Comparison of ENCODE assay signal across 10 cellular contexts in genomic region chr4:111136438-111136837, GRCh38.
DNase-seq lines count a peak whose midpoint lies in the region; ATAC-seq and TF ChIP-seq lines count a peak whose summit lies in the region.
"Had no signal": no experiment of that assay in that cellular context is flagged by ENCODE, and none has a peak within 500 bp of the region (broad histone marks: within the 10 kb centered on the region; RNA-seq: fewer than 3 reads in every experiment).

No MANE protein-coding gene starts in this region.

- intact Hi-C loops in A673 (cut with micrococcal nuclease; ENCODE audit: unreplicated experiment), result loop anchor here (1.0 to 10.0 kb wide), 2 partner anchors 495 to 718 kb away; no protein-coding TSS in a partner anchor
- intact Hi-C loops in lower leg skin (cut with DNase I; ENCODE audit: low total_unique reads), result no loop called here

- no peaks in the 10 kb centered on the region for H3K36me3 Mint-ChIP-seq in stimulated activated memory B cell treated with anti-CD40 and anti-IgM and Interleukin-4, amounts not matched to agents 10 μg/mL and 1 μg/mL and 100 μg/mL, for 72 hours

- no peaks in the 10 kb centered on the region for H3F3A ChIP-seq in GM23248 (ENCODE audit: insufficient read depth)

- no peak overlapping the region for H3K27ac Mint-ChIP-seq in stimulated activated naive CD8-positive, alpha-beta T cell treated with anti-CD3 and anti-CD28 coated beads, Interleukin-15, amount 100 ng/mL, for 72 hours
- H3K27ac Mint-ChIP-seq in stimulated activated memory B cell treated with anti-CD40 and anti-IgM and Interleukin-4, amounts not matched to agents 10 μg/mL and 1 μg/mL and 100 μg/mL, for 72 hours, result no peak overlapping the region

- H3K27ac ChIP-seq in A673 (ENCODE audit: low read depth, low read length, poor library complexity, severe bottlenecking) (no peak overlapping the region), GM23248 (no peak overlapping the region), SJCRH30 (no peak overlapping the region)
- H3K27ac ChIP-seq: C4-2B had no signal

- H3K27me3 Mint-ChIP-seq in stimulated activated naive CD8-positive, alpha-beta T cell treated with anti-CD3 and anti-CD28 coated beads, Interleukin-15, amount 100 ng/mL, for 72 hours, result no peaks in the 10 kb centered on the region
- no peaks in the 10 kb centered on the region for H3K27me3 Mint-ChIP-seq in stimulated activated memory B cell treated with anti-CD40 and anti-IgM and Interleukin-4, amounts not matched to agents 10 μg/mL and 1 μg/mL and 100 μg/mL, for 72 hours

- POLR2A ChIA-PET in A673 (lab: Charles Lee; ENCODE audit: low non-redundant PET), result no interaction called here

- CTCF ChIA-PET in A673 (lab: Charles Lee), result interaction anchor here (0.6 to 2.0 kb wide), 3 partner anchors 182 to 718 kb away, joined by 3 to 14 read pairs (median 4); no protein-coding TSS in a partner anchor

- 0 out of 2 replicates have a peak overlapping the region, but pooled peaks have one; percentile 25 for H2AFZ ChIP-seq in GM23248

- H3K36me3 ChIP-seq in A673 (ENCODE audit: insufficient read depth, low read length, poor library complexity, severe bottlenecking), result no peaks in the 10 kb centered on the region
- H3K36me3 ChIP-seq in GM23248 (ENCODE audit: low read depth), result no peaks in the 10 kb centered on the region
- H3K36me3 ChIP-seq in SJCRH30, result no peaks in the 10 kb centered on the region

- TF ChIP-seq CTCF in A673 (conservative IDR thresholded peaks at IDR 0.05; ENCODE audit: low read depth, low read length), result peak; percentile 45
- TF ChIP-seq CTCF in fibroblast of the aortic adventitia (IDR thresholded peaks at IDR 0.05; ENCODE audit: insufficient read depth, low read length), result peak; percentile 44
- TF ChIP-seq CTCF in lower leg skin (IDR thresholded peaks at IDR 0.05), result no peak

- no peak overlapping the region for H3K4me3 Mint-ChIP-seq in stimulated activated naive CD8-positive, alpha-beta T cell treated with anti-CD3 and anti-CD28 coated beads, Interleukin-15, amount 100 ng/mL, for 72 hours
- no peak overlapping the region for H3K4me3 Mint-ChIP-seq in stimulated activated memory B cell treated with anti-CD40 and anti-IgM and Interleukin-4, amounts not matched to agents 10 μg/mL and 1 μg/mL and 100 μg/mL, for 72 hours

- H3K4me2 ChIP-seq in GM23248 (ENCODE audit: unreplicated experiment), result no peak overlapping the region

- H3K4me1 ChIP-seq in A673 (ENCODE audit: insufficient read depth, low read length, poor library complexity, severe bottlenecking) (no peaks in the 10 kb centered on the region), GM23248 (ENCODE audit: insufficient read depth) (no peaks in the 10 kb centered on the region), SJCRH30 (no peaks in the 10 kb centered on the region)

- DNase-seq in A673 (ENCODE audit: low spot score), result peak; percentile 45
- peak; percentile 57 for DNase-seq in GM23248
- peak; percentile 13 to 44 for DNase-seq in SJCRH30
- peak; percentile 72 for DNase-seq in fibroblast of the aortic adventitia (ENCODE audit: low read depth)
- DNase-seq in stimulated activated naive CD8-positive, alpha-beta T cell treated with anti-CD3 and anti-CD28 coated beads, Interleukin-15, amount 100 ng/mL, for 72 hours, result no peak
- no peak for DNase-seq in lower leg skin (ENCODE audit: low spot score in 2 of 2)
- DNase-seq: activated T-cell treated with anti-CD3 and anti-CD28 coated beads, Interleukin-2, amount 50 U/mL, for 48 hours had no signal

- no peaks in the 10 kb centered on the region for H3K9me2 ChIP-seq in GM23248 (ENCODE audit: insufficient read depth)

- H3K4me1 Mint-ChIP-seq in stimulated activated naive CD8-positive, alpha-beta T cell treated with anti-CD3 and anti-CD28 coated beads, Interleukin-15, amount 100 ng/mL, for 72 hours, result no peaks in the 10 kb centered on the region
- H3K4me1 Mint-ChIP-seq in stimulated activated memory B cell treated with anti-CD40 and anti-IgM and Interleukin-4, amounts not matched to agents 10 μg/mL and 1 μg/mL and 100 μg/mL, for 72 hours, result no peaks in the 10 kb centered on the region

- H3K79me2 ChIP-seq in GM23248 (ENCODE audit: insufficient read depth), result no peaks in the 10 kb centered on the region

- no TSS peak for BruUV-seq in A673 (replicated peaks; lab: Mats Ljungman, UMichigan)

- no peak overlapping the region for H3K4me3 ChIP-seq in A673 (ENCODE audit: low read depth, low read length, poor library complexity, severe bottlenecking)
- no peak overlapping the region for H3K4me3 ChIP-seq in GM23248
- H3K4me3 ChIP-seq in SJCRH30, result no peak overlapping the region
- H3K4me3 ChIP-seq in fibroblast of the aortic adventitia (ENCODE audit: low read depth, low read length), result no peak overlapping the region
- H3K4me3 ChIP-seq in lower leg skin (ENCODE audit: low read depth, poor library complexity, severe bottlenecking), result no peak overlapping the region

- H4K20me1 ChIP-seq in GM23248 (ENCODE audit: insufficient read depth), result no peaks in the 10 kb centered on the region

- in situ Hi-C loops in GM23248 (cut with MboI), result loop anchor here (25.0 kb wide), 1 partner anchor 476 kb away; no protein-coding TSS in a partner anchor

- ATAC-seq in GM19463 (IDR thresholded peaks at IDR 0.05; ENCODE audit: unreplicated experiment), result no peak
- ATAC-seq in stimulated activated naive CD8-positive, alpha-beta T cell treated with anti-CD3 and anti-CD28 coated beads, Interleukin-15, amount 100 ng/mL, for 72 hours, result no peak
- no peak for ATAC-seq in stimulated activated memory B cell treated with anti-CD40 and anti-IgM and Interleukin-4, amounts not matched to agents 10 μg/mL and 1 μg/mL and 100 μg/mL, for 72 hours

- H3K9me3 Mint-ChIP-seq in stimulated activated naive CD8-positive, alpha-beta T cell treated with anti-CD3 and anti-CD28 coated beads, Interleukin-15, amount 100 ng/mL, for 72 hours, result peaks cover 0 to 9% of the 10 kb centered on the region in 2 donors
- no peaks in the 10 kb centered on the region for H3K9me3 Mint-ChIP-seq in stimulated activated memory B cell treated with anti-CD40 and anti-IgM and Interleukin-4, amounts not matched to agents 10 μg/mL and 1 μg/mL and 100 μg/mL, for 72 hours

- TF ChIP-seq POLR2A in lower leg skin (IDR thresholded peaks at IDR 0.05), result no peak

- H3K27me3 ChIP-seq in A673 (replicated peaks; ENCODE audit: insufficient read depth, low read depth, low read length, poor library complexity) (no peaks in the 10 kb centered on the region), GM23248 (replicated peaks; ENCODE audit: insufficient read depth) (no peaks in the 10 kb centered on the region), SJCRH30 (no peaks in the 10 kb centered on the region)

- no peaks in the 10 kb centered on the region for H3K9me3 ChIP-seq in A673 (ENCODE audit: low read depth, low read length, poor library complexity, severe bottlenecking)
- no peaks in the 10 kb centered on the region for H3K9me3 ChIP-seq in GM23248 (ENCODE audit: low read depth)
- H3K9me3 ChIP-seq in SJCRH30 (replicated peaks), result peaks cover 9% of the 10 kb centered on the region; the same call in 1 of the 2 replicates

- WGBS in GM23248 (ENCODE audit: low coverage in 1 of 2, low lambda C conversion rate in 2 of 2, missing lambda C conversion rate in 2 of 2), 2 experiments, result 41 to 44% methylated on average over 1 of the region's 1 CpG
- whole genome bisulfite sequencing in lower leg skin, 2 donors, result 71 to 73% methylated on average over 1 of the region's 1 CpG

- no peak overlapping the region for H3K9ac ChIP-seq in GM23248

Comparison
In these comparisons a context has a peak if more than half of its experiments do, and no peak if none do; other contexts are left out.
1. DNase-seq: peak in A673 (single experiment), GM23248 (single experiment), SJCRH30 (2 of 2) and fibroblast of the aortic adventitia (single experiment); none in stimulated activated naive CD8-positive, alpha-beta T cell treated with anti-CD3 and anti-CD28 coated beads, Interleukin-15, amount 100 ng/mL, for 72 hours (0 of 2) and lower leg skin (0 of 2).
2. CTCF ChIP-seq: peak in A673 (single experiment) and fibroblast of the aortic adventitia (single experiment); none in lower leg skin (0 of 3).